Comparison of ENCODE assay signal across 12 cellular contexts in genomic region chr6:87174078-87174579, GRCh38. TPM values are rescaled to one million over a fixed set of nuclear protein-coding genes. Genes with fewer than 3 reads are reported as not detected.
A peak's percentile ranks its signal among the peaks of the same experiment; 100 is the strongest.
DNase-seq lines count a peak whose midpoint lies in the region; ATAC-seq lines count a peak whose summit lies in the region.
"Had no signal": no experiment of that assay in that cellular context is flagged by ENCODE, and none has a peak within 500 bp of the region (broad histone marks: within the 10 kb centered on the region; RNA-seq: fewer than 3 reads in every experiment).

No MANE protein-coding gene starts in this region.

- H2AFZ ChIP-seq in trophoblast cell (ENCODE audit: insufficient read depth, low read length, poor library complexity), result no peak overlapping the region

- peaks cover 3 to 7% of the 10 kb centered on the region in 2 experiments for H3K36me3 ChIP-seq in trophoblast cell (ENCODE audit: control insufficient read depth in 1 of 2, insufficient read depth in 2 of 2, low read length in 2 of 2)

- CTCF ChIA-PET in activated CD4-positive, alpha-beta T cell treated with anti-CD3 and anti-CD28 coated beads for 36 hours (lab: Charles Lee), result interaction anchor here (1.2 to 1.3 kb wide), 2 partner anchors 12 to 59 kb away, joined by 3 to 4 read pairs; no protein-coding TSS in a partner anchor
- CTCF ChIA-PET in activated CD4-positive, alpha-beta T cell treated with anti-CD3 and anti-CD28 coated beads, Interleukin-2, amount 10 ng/mL, durations not matched to agents 7 days and 5 days (lab: Charles Lee), result interaction anchor here (1.0 to 1.7 kb wide), 2 partner anchors 10 to 88 kb away, joined by 3 to 5 read pairs; no protein-coding TSS in a partner anchor

- no peak overlapping the region for H3K18ac ChIP-seq in trophoblast cell (ENCODE audit: low read length)

- H3K79me1 ChIP-seq in trophoblast cell (ENCODE audit: low read length), result no peaks in the 10 kb centered on the region

- H3K27me3 ChIP-seq in trophoblast cell (ENCODE audit: insufficient read depth, low read length), result no peaks in the 10 kb centered on the region

- no peak overlapping the region for H3K4me3 ChIP-seq in trophoblast cell (ENCODE audit: low read depth, low read length)

- H3K23ac ChIP-seq in trophoblast cell (ENCODE audit: low read length), result no peak overlapping the region

- no peak overlapping the region for H3K4me3 Mint-ChIP-seq in activated CD4-positive, alpha-beta T cell treated with anti-CD3 and anti-CD28 coated beads for 36 hours
- no peak overlapping the region for H3K4me3 Mint-ChIP-seq in activated CD4-positive, alpha-beta T cell treated with anti-CD3 and anti-CD28 coated beads, Interleukin-2, amount 10 ng/mL, durations not matched to agents 7 days and 5 days

- peak; percentile 33 for ATAC-seq in activated CD4-positive, alpha-beta T cell treated with anti-CD3 and anti-CD28 coated beads for 36 hours
- ATAC-seq in HG02885 (IDR thresholded peaks at IDR 0.05; ENCODE audit: poor library complexity, unreplicated experiment) (peak; percentile 51), HG03159 (IDR thresholded peaks at IDR 0.05; ENCODE audit: unreplicated experiment) (no peak)

- H3K27ac ChIP-seq in trophoblast cell (ENCODE audit: low read depth, low read length), result no peak overlapping the region
- H3K27ac ChIP-seq: RWPE1 had no signal

- H2BK5ac ChIP-seq in trophoblast cell (ENCODE audit: low read depth, low read length, poor library complexity), result no peak overlapping the region

- DNase-seq in activated CD4-positive, alpha-beta T cell treated with anti-CD3 and anti-CD28 coated beads for 36 hours, result no peak
- DNase-seq in activated CD4-positive, alpha-beta T cell treated with anti-CD3 and anti-CD28 coated beads, Interleukin-2, amount 10 ng/mL, durations not matched to agents 7 days and 5 days, result no peak
- peak; percentile 6 for DNase-seq in dermis blood vessel endothelial cell
- DNase-seq in trophoblast cell, result no peak
- no peak for DNase-seq in NK-92 treated with Interleukin-12 subunit alpha and Interleukin-12 subunit beta, amount 100 ng/mL, for 24 hours (lab: John Stamatoyannopoulos, UW)
- DNase-seq in epidermal melanocyte (ENCODE audit: insufficient read length, low spot score), result no peak
- DNase-seq: NCI-H1436 treated with DMSO at 0.1 percent for 48 hours; nucleus accumbens; stimulated activated CD4-positive, alpha-beta T cell treated with anti-CD3 and anti-CD28 coated beads, Interleukin-2, amount 100 ng/mL, for 48 hours had no signal

- peaks cover 2 to 5% of the 10 kb centered on the region in 2 experiments for H3K4me1 ChIP-seq in trophoblast cell (ENCODE audit: control insufficient read depth in 1 of 2, insufficient read depth in 2 of 2, low read length in 2 of 2)

- H3K14ac ChIP-seq in trophoblast cell (ENCODE audit: low read length), result no peak overlapping the region

- no peak overlapping the region for H2BK12ac ChIP-seq in trophoblast cell (ENCODE audit: low read length)

- H3K4me2 ChIP-seq in trophoblast cell (ENCODE audit: low read length), result no peak overlapping the region

- no peak overlapping the region for H4K12ac ChIP-seq in trophoblast cell (ENCODE audit: low read depth, low read length)

- no peak overlapping the region for H2BK120ac ChIP-seq in trophoblast cell (ENCODE audit: insufficient read depth, low read length, poor library complexity)

- POLR2A ChIA-PET in activated CD4-positive, alpha-beta T cell treated with anti-CD3 and anti-CD28 coated beads for 36 hours (lab: Charles Lee), result interaction anchor here (0.5 kb wide), 1 partner anchor 19 kb away, joined by 3 read pairs; no protein-coding TSS in a partner anchor
- POLR2A ChIA-PET in activated CD4-positive, alpha-beta T cell treated with anti-CD3 and anti-CD28 coated beads, Interleukin-2, amount 10 ng/mL, durations not matched to agents 7 days and 5 days (lab: Charles Lee), result no interaction called here

- no CpG with 5 or more reads among the region's 3 CpGs for WGBS in trophoblast cell (ENCODE audit: extremely low coverage, insufficient coverage, insufficient read length)

- peak overlapping the region; percentile 49 for H3K4ac ChIP-seq in trophoblast cell (ENCODE audit: low read depth, low read length)

- intact Hi-C loops in activated CD4-positive, alpha-beta T cell treated with anti-CD3 and anti-CD28 coated beads for 36 hours (cut with DNase I, micrococcal nuclease), result no loop called here

- H3K9ac ChIP-seq in trophoblast cell (ENCODE audit: low read length), result no peak overlapping the region

- H3K27ac Mint-ChIP-seq in activated CD4-positive, alpha-beta T cell treated with anti-CD3 and anti-CD28 coated beads for 36 hours, result peak overlapping the region; percentile 29
- H3K27ac Mint-ChIP-seq in activated CD4-positive, alpha-beta T cell treated with anti-CD3 and anti-CD28 coated beads, Interleukin-2, amount 10 ng/mL, durations not matched to agents 7 days and 5 days, result no peak overlapping the region

- no peaks in the 10 kb centered on the region for H3K9me3 ChIP-seq in trophoblast cell (ENCODE audit: insufficient read depth, low read depth, low read length)

- peaks cover 2% of the 10 kb centered on the region for H3K9me3 Mint-ChIP-seq in activated CD4-positive, alpha-beta T cell treated with anti-CD3 and anti-CD28 coated beads for 36 hours (ENCODE audit: low read depth)
- peaks cover 3% of the 10 kb centered on the region for H3K9me3 Mint-ChIP-seq in activated CD4-positive, alpha-beta T cell treated with anti-CD3 and anti-CD28 coated beads, Interleukin-2, amount 10 ng/mL, durations not matched to agents 7 days and 5 days

- H3K4me1 Mint-ChIP-seq in activated CD4-positive, alpha-beta T cell treated with anti-CD3 and anti-CD28 coated beads for 36 hours, result peaks cover 81% of the 10 kb centered on the region
- H3K4me1 Mint-ChIP-seq in activated CD4-positive, alpha-beta T cell treated with anti-CD3 and anti-CD28 coated beads, Interleukin-2, amount 10 ng/mL, durations not matched to agents 7 days and 5 days, result peaks cover 45% of the 10 kb centered on the region

- peaks cover 38% of the 10 kb centered on the region for H3K36me3 Mint-ChIP-seq in activated CD4-positive, alpha-beta T cell treated with anti-CD3 and anti-CD28 coated beads for 36 hours (ENCODE audit: low read depth)
- H3K36me3 Mint-ChIP-seq in activated CD4-positive, alpha-beta T cell treated with anti-CD3 and anti-CD28 coated beads, Interleukin-2, amount 10 ng/mL, durations not matched to agents 7 days and 5 days (ENCODE audit: low read depth), result peaks cover 47% of the 10 kb centered on the region

- H4K91ac ChIP-seq in trophoblast cell (ENCODE audit: low read depth, low read length), result no peak overlapping the region

- H3K27me3 Mint-ChIP-seq in activated CD4-positive, alpha-beta T cell treated with anti-CD3 and anti-CD28 coated beads for 36 hours, result no peaks in the 10 kb centered on the region
- no peaks in the 10 kb centered on the region for H3K27me3 Mint-ChIP-seq in activated CD4-positive, alpha-beta T cell treated with anti-CD3 and anti-CD28 coated beads, Interleukin-2, amount 10 ng/mL, durations not matched to agents 7 days and 5 days

- peaks cover 5% of the 10 kb centered on the region for H3K79me2 ChIP-seq in trophoblast cell (ENCODE audit: control insufficient read depth, insufficient read depth, low read length, poor library complexity)

- no peak overlapping the region for H2AK5ac ChIP-seq in trophoblast cell (ENCODE audit: low read length)

- no peak overlapping the region for H4K8ac ChIP-seq in trophoblast cell (ENCODE audit: low read depth, low read length)

RNA-seq across cellular contexts. Expression of gene ZNF292, which starts 18.8 kb away (rescaled TPM):
- total RNA-seq in activated CD4-positive, alpha-beta T cell treated with anti-CD3 and anti-CD28 coated beads for 36 hours, result 10 to 100 TPM; 68.8 to 81.8 TPM
- 10 to 100 TPM; 51.5 to 56.0 TPM for total RNA-seq in activated CD4-positive, alpha-beta T cell treated with anti-CD3 and anti-CD28 coated beads, Interleukin-2, amount 10 ng/mL, durations not matched to agents 7 days and 5 days
- total RNA-seq in dermis blood vessel endothelial cell, result 23.8 and 31.7 TPM in 2 replicates
- 39.0 and 40.3 TPM in 2 replicates for polyA plus RNA-seq in trophoblast cell (2013)
